In genomic region chr6:123771126-123771525, GRCh38 we compare ENCODE assay signal across 19 cellular contexts. TPM values are rescaled to one million over a fixed set of nuclear protein-coding genes. Genes with fewer than 3 reads are reported as not detected.
DNase-seq lines count a peak whose midpoint lies in the region; TF ChIP-seq lines count a peak whose summit lies in the region.
"Had no signal": no experiment of that assay in that cellular context is flagged by ENCODE, and none has a peak within 500 bp of the region (broad histone marks: within the 10 kb centered on the region; RNA-seq: fewer than 3 reads in every experiment).

No MANE protein-coding gene starts in this region.

- H3K4me2 ChIP-seq in trophoblast cell (ENCODE audit: low read length), result no peak overlapping the region
- H3K4me2 ChIP-seq: GM23338, PC-9 had no signal

- H3K4me1 ChIP-seq in trophoblast cell (ENCODE audit: control insufficient read depth in 1 of 2, insufficient read depth in 2 of 2, low read length in 2 of 2), result peaks cover 0 to 4% of the 10 kb centered on the region in 2 experiments
- H3K4me1 ChIP-seq: BE2C had no signal

- H2BK12ac ChIP-seq in trophoblast cell (ENCODE audit: low read length), result no peak overlapping the region

- H3K79me1 ChIP-seq in trophoblast cell (ENCODE audit: low read length), result peaks cover 2% of the 10 kb centered on the region

- no peak overlapping the region for H4K12ac ChIP-seq in trophoblast cell (ENCODE audit: low read depth, low read length)

- H4K91ac ChIP-seq in trophoblast cell (ENCODE audit: low read depth, low read length), result no peak overlapping the region

- no peaks in the 10 kb centered on the region for H3K36me3 ChIP-seq in trophoblast cell (ENCODE audit: control insufficient read depth in 1 of 2, insufficient read depth in 2 of 2, low read length in 2 of 2)
- H3K36me3 ChIP-seq: BE2C had no signal

- H4K8ac ChIP-seq in trophoblast cell (ENCODE audit: low read depth, low read length), result no peak overlapping the region

- H3K27me3 ChIP-seq in trophoblast cell (ENCODE audit: insufficient read depth, low read length), result no peaks in the 10 kb centered on the region
- H3K27me3 ChIP-seq: BE2C had no signal

- H3K9ac ChIP-seq in trophoblast cell (ENCODE audit: low read length), result no peak overlapping the region

- no peaks in the 10 kb centered on the region for H3K9me3 ChIP-seq in trophoblast cell (ENCODE audit: insufficient read depth, low read depth, low read length)
- H3K9me3 ChIP-seq: BE2C had no signal

- H3K18ac ChIP-seq in trophoblast cell (ENCODE audit: low read length), result no peak overlapping the region

- H3K14ac ChIP-seq in trophoblast cell (ENCODE audit: low read length), result no peak overlapping the region

- peak overlapping the region; percentile 26 for H3K27ac ChIP-seq in trophoblast cell (ENCODE audit: low read depth, low read length)
- H3K27ac ChIP-seq: PC-9, RWPE1 had no signal

- H2BK5ac ChIP-seq in trophoblast cell (ENCODE audit: low read depth, low read length, poor library complexity), result no peak overlapping the region

- whole genome bisulfite sequencing in trophoblast cell (ENCODE audit: extremely low coverage, insufficient coverage, insufficient read length), result no CpG with 5 or more reads among the region's 2 CpGs

- no peak overlapping the region for H2AFZ ChIP-seq in trophoblast cell (ENCODE audit: insufficient read depth, low read length, poor library complexity)
- H2AFZ ChIP-seq: PC-9 had no signal

- no peak overlapping the region for H3K4ac ChIP-seq in trophoblast cell (ENCODE audit: low read depth, low read length)

- H2BK120ac ChIP-seq in trophoblast cell (ENCODE audit: insufficient read depth, low read length, poor library complexity), result peak overlapping the region; percentile 43

- H3K4me3 ChIP-seq in epithelial cell of esophagus (ENCODE audit: low read length), result no peak overlapping the region
- no peak overlapping the region for H3K4me3 ChIP-seq in trophoblast cell (ENCODE audit: low read depth, low read length)
- H3K4me3 ChIP-seq: GM23338, PC-9 had no signal

- no peak overlapping the region for H2AK5ac ChIP-seq in trophoblast cell (ENCODE audit: low read length)

- H3K79me2 ChIP-seq in trophoblast cell (ENCODE audit: control insufficient read depth, insufficient read depth, low read length, poor library complexity), result no peaks in the 10 kb centered on the region

- no peak overlapping the region for H3K23ac ChIP-seq in trophoblast cell (ENCODE audit: low read length)

- DNase-seq in H4 (ENCODE audit: low spot score) (peak; percentile 37), OCI-M1 (lab: John Stamatoyannopoulos, UW) (peak; percentile 14), epithelial cell of esophagus (ENCODE audit: low read depth) (peak; percentile 8), trophoblast cell (peak in 1 of 2 donors; percentile 23), T-helper 2 cell (no peak), NCI-H128 (lab: John Stamatoyannopoulos, UW; ENCODE audit: unreplicated experiment) (no peak), cerebellar cortex (ENCODE audit: low spot score) (no peak)
- DNase-seq: BE2C; Calu3; CD4-positive, alpha-beta memory T cell; DMS53; EL; NCI-H1105 treated with DMSO at 0.1 percent for 48 hours; NCI-H1694 treated with DMSO at 0.1 percent for 48 hours; NCI-H2107; SIG-M5 had no signal

- TF ChIP-seq CTCF in epithelial cell of esophagus (IDR thresholded peaks at IDR 0.05; ENCODE audit: insufficient read depth, low read depth, low read length, missing control alignments), result no peak

RNA-seq across cellular contexts. Expression of gene NKAIN2, which starts 32.5 kb away (rescaled TPM):
- total RNA-seq in H4 (2014; rRNA removed; shearing (Covaris generic)), result 0.23 and 0.45 TPM in 2 replicates
- polyA plus RNA-seq in trophoblast cell (2013), result 0.03 TPM in 1 of 2 replicates, not detected in the other
- total RNA-seq: Calu3; CD4-positive, alpha-beta memory T cell; PC-9 had no signal
- polyA plus RNA-seq: CD4-positive, alpha-beta memory T cell had no signal

Comparison
In these comparisons a context has a peak if more than half of its experiments do, and no peak if none do; other contexts are left out.
1. DNase-seq: peak in H4 (single experiment), OCI-M1 (single experiment) and epithelial cell of esophagus (single experiment); none in T-helper 2 cell (0 of 5), NCI-H128 (single experiment) and cerebellar cortex (single experiment).